Comparison of ENCODE assay signal across 20 cellular contexts in genomic region chr20:57231951-57232428, GRCh38. TPM values are rescaled to one million over a fixed set of nuclear protein-coding genes. Genes with fewer than 3 reads are reported as not detected.
"Had no signal": no experiment of that assay in that cellular context is flagged by ENCODE, and none has a peak within 500 bp of the region (broad histone marks: within the 10 kb centered on the region; RNA-seq: fewer than 3 reads in every experiment).

No MANE protein-coding gene starts in this region.

- DNase-seq: activated CD4-positive, alpha-beta T cell treated with anti-CD3 and anti-CD28 coated beads, Interleukin-2, amount 50 U/mL, for 4 hours; activated CD4-positive, CD25-positive, alpha-beta regulatory T cell treated with anti-CD3 and anti-CD28 coated beads, Interleukin-2, amount 50 U/mL, for 72 hours; activated CD8-positive, alpha-beta memory T cell treated with anti-CD3 and anti-CD28 coated beads, Interleukin-2, amount 10 ng/mL, durations not matched to agents 7 days and 5 days; activated gamma-delta T cell; activated naive CD8-positive, alpha-beta T cell treated with anti-CD3 and anti-CD28 coated beads for 36 hours; activated T-cell treated with anti-CD3 and anti-CD28 coated beads, Interleukin-2, amount 50 U/mL, for 24 hours; dermis blood vessel endothelial cell; erythroblast; hippocampal formation; left ventricle myocardium superior; mesenchymal stem cell; nephron progenitor cell; psoas muscle; spleen; stimulated activated CD4-positive, alpha-beta T cell treated with anti-CD3 and anti-CD28 coated beads, Interleukin-1b, Interleukin-23, amount 100 ng/mL, for 48 hours; stimulated activated naive CD4-positive, alpha-beta T cell; upper lobe of left lung had no signal

- H3K27me3 ChIP-seq: upper lobe of left lung had no signal

- H3K27ac ChIP-seq: psoas muscle, spleen, upper lobe of left lung had no signal

- H3K4me1 ChIP-seq: psoas muscle, spleen, upper lobe of left lung had no signal

- H3K4me3 ChIP-seq: psoas muscle, spleen, upper lobe of left lung had no signal

- H3K9me3 ChIP-seq: psoas muscle, spleen, upper lobe of left lung had no signal

- ATAC-seq: activated CD8-positive, alpha-beta memory T cell treated with anti-CD3 and anti-CD28 coated beads, Interleukin-2, amount 10 ng/mL, durations not matched to agents 7 days and 5 days; left ventricle myocardium superior; psoas muscle; sciatic nerve had no signal

- H3K36me3 ChIP-seq: spleen, upper lobe of left lung had no signal

- FAIRE-seq: keratinocyte had no signal

RNA-seq across cellular contexts. Expression of gene BMP7, which starts 34.5 kb away (rescaled TPM):
- total RNA-seq: activated CD8-positive, alpha-beta memory T cell treated with anti-CD3 and anti-CD28 coated beads, Interleukin-2, amount 10 ng/mL, durations not matched to agents 7 days and 5 days; activated naive CD8-positive, alpha-beta T cell treated with anti-CD3 and anti-CD28 coated beads for 36 hours; dermis blood vessel endothelial cell; osteoblast; psoas muscle had no signal
